Comparison of ENCODE assay signal across 8 cellular contexts in the genomic region with DNA sequence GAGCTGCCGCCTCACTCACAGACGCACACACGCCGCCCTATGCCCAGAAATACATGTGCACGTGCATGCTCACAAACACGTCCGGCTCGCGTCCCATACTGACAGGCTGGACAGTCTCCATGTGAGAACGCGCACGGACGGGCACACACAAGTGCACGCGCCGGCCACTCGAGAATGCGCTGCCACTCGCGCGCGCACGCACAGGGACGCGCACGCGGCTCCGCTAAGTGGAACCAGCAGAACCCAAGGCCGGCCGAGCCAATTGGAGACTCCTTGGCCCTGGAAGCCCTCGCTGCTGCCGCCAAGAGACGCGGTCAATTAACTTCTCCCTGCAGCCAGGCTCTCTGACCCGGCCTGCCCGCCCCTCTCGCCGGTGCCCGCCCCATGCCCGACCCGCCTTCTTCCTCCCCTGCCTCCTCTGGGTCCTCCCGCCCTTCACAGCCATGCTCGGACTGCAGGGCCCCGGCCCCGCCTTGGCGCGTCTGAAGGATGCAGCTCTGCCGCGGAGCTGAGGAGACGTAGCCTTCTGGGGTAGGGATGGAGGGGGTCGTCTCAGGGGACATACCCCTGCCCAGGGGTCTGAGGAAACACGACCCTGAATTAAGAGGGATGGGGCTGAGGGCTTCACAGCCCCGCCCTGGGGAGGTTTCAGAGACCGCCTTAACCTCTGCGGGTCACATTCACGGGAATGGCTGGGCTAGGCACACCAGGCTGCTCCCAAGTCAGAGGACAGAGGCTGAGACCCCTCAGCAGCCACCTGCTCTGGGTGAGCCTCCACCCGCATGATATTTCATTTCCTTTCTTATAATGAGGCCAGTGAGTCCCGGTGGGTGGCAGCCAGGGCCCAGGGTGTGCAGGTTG. TPM values are rescaled to one million over a fixed set of nuclear protein-coding genes. Genes with fewer than 3 reads are reported as not detected.
DNase-seq lines count a peak whose midpoint lies in the region; ATAC-seq, FAIRE-seq and TF ChIP-seq lines count a peak whose summit lies in the region.

No MANE protein-coding gene starts in this region.

- H3K27me3 ChIP-seq in ACC112 (ENCODE audit: insufficient read depth, low read length) = peaks cover 4% of the 10 kb centered on the region; the same call in 1 of the 2 replicates
- H3K27me3 ChIP-seq in PC-9 (ENCODE audit: insufficient read depth, low read depth) = no peaks in the 10 kb centered on the region
- peaks cover 47% of the 10 kb centered on the region for H3K27me3 ChIP-seq in keratinocyte (ENCODE audit: control insufficient read depth, extremely low read depth, insufficient read depth, low read length)
- H3K27me3 ChIP-seq in skeletal muscle tissue (ENCODE audit: control insufficient read depth in 3 of 3, insufficient read depth in 3 of 3, low read length in 3 of 3) = peaks cover 0 to 4% (median 0%) of the 10 kb centered on the region in 3 donors

- H4K20me1 ChIP-seq in PC-9 (ENCODE audit: insufficient read depth) (no peaks in the 10 kb centered on the region), keratinocyte (ENCODE audit: control insufficient read depth, extremely low read depth, insufficient read depth, low read length) (no peaks in the 10 kb centered on the region)

- no peaks in the 10 kb centered on the region for H3F3A ChIP-seq in PC-9 (ENCODE audit: insufficient read depth, low read depth)

- H3K9ac ChIP-seq in keratinocyte (ENCODE audit: control insufficient read depth, extremely low read depth, insufficient read depth, low read length) = no peak overlapping the region
- peak overlapping the region; percentile 40 to 83 (median 49) for H3K9ac ChIP-seq in skeletal muscle tissue (ENCODE audit: low read depth in 1 of 3, low read length in 3 of 3)

- H3K36me3 ChIP-seq in ACC112 (ENCODE audit: insufficient read depth, low read length) (no peaks in the 10 kb centered on the region), PC-9 (ENCODE audit: low read depth) (no peaks in the 10 kb centered on the region), keratinocyte (ENCODE audit: control insufficient read depth in 2 of 2, extremely low read depth in 1 of 2, insufficient read depth in 2 of 2, low read length in 2 of 2) (no peaks in the 10 kb centered on the region), skeletal muscle tissue (ENCODE audit: control insufficient read depth in 3 of 3, insufficient read depth in 3 of 3, low read length in 3 of 3) (no peaks in the 10 kb centered on the region)

- TF ChIP-seq CTCF in GM12864 (IDR thresholded peaks at IDR 0.05; ENCODE audit: low read depth, low read length, missing control alignments) (no peak), PC-9 (conservative IDR thresholded peaks at IDR 0.05) (no peak; the same call in 1 of the 2 replicates), coronary artery (IDR thresholded peaks at IDR 0.05) (no peak), keratinocyte (optimal IDR thresholded peaks at IDR 0.05 in 1 of 3, IDR thresholded peaks at IDR 0.05 in 1 of 3, conservative IDR thresholded peaks at IDR 0.05 in 1 of 3; ENCODE audit: extremely low read depth in 1 of 3, insufficient read depth in 2 of 3, low read length in 3 of 3) (peak in 1 of 3 experiments; percentile 7)

- peaks cover 12% of the 10 kb centered on the region for H3K4me1 ChIP-seq in ACC112 (ENCODE audit: control insufficient read depth, insufficient read depth, low read length, unreplicated experiment)
- H3K4me1 ChIP-seq in PC-9 (replicated peaks; ENCODE audit: insufficient read depth) = 0 out of 2 replicates have a peak, but pooled peaks cover 4% of the 10 kb centered on the region
- H3K4me1 ChIP-seq in keratinocyte (ENCODE audit: control insufficient read depth, extremely low read depth, insufficient read depth, low read length) = peaks cover 5% of the 10 kb centered on the region
- H3K4me1 ChIP-seq in skeletal muscle tissue (ENCODE audit: control insufficient read depth in 3 of 3, insufficient read depth in 3 of 3, low read length in 3 of 3) = peaks cover 10 to 29% (median 26%) of the 10 kb centered on the region in 3 donors

- DNase-seq in GM12864 (ENCODE audit: low read depth) (no peak), PC-9 (peak; percentile 59 to 80), coronary artery (ENCODE audit: low spot score) (peak; percentile 92), keratinocyte (ENCODE audit: low read depth, low spot score) (no peak)

- peak overlapping the region; percentile 70 for H3K4me3 ChIP-seq in ACC112 (ENCODE audit: low read depth, low read length)
- peak overlapping the region; percentile 20; the same call in 1 of the 2 replicates for H3K4me3 ChIP-seq in GM12864 (ENCODE audit: low read depth, low read length)
- peak overlapping the region; percentile 60; the same call in 1 of the 2 replicates for H3K4me3 ChIP-seq in PC-9
- peak overlapping the region; percentile 72 for H3K4me3 ChIP-seq in coronary artery
- H3K4me3 ChIP-seq in keratinocyte (ENCODE audit: control insufficient read depth in 2 of 3, extremely low read depth in 1 of 3, insufficient read depth in 2 of 3, low read depth in 1 of 3, low read length in 3 of 3) = peak overlapping the region; percentile 6 to 49 (median 38)
- H3K4me3 ChIP-seq in skeletal muscle tissue (ENCODE audit: low read length in 3 of 3) = peak overlapping the region; percentile 61 to 80 (median 72)

- ATAC-seq in HG03432 (IDR thresholded peaks at IDR 0.05; ENCODE audit: unreplicated experiment) (no peak), GM18868 (IDR thresholded peaks at IDR 0.05; ENCODE audit: unreplicated experiment) (no peak)

- H3K4me2 ChIP-seq in PC-9 (peak overlapping the region; percentile 88), keratinocyte (ENCODE audit: control insufficient read depth, extremely low read depth, insufficient read depth, low read depth, low read length) (peak overlapping the region; percentile 69)

- H3K27ac ChIP-seq in ACC112 (ENCODE audit: low read depth, low read length) = no peak overlapping the region
- no peak overlapping the region for H3K27ac ChIP-seq in PC-9
- H3K27ac ChIP-seq in coronary artery = peak overlapping the region; percentile 43 to 83
- no peak overlapping the region for H3K27ac ChIP-seq in keratinocyte (ENCODE audit: control insufficient read depth, insufficient read depth, low read length)
- H3K27ac ChIP-seq in skeletal muscle tissue (ENCODE audit: low read depth, low read length) = no peak overlapping the region

- H3K9me3 ChIP-seq in PC-9 (ENCODE audit: insufficient read depth, low read depth) = no peaks in the 10 kb centered on the region
- H3K9me3 ChIP-seq in keratinocyte (ENCODE audit: control insufficient read depth, low read depth, low read length) = no peaks in the 10 kb centered on the region
- H3K9me3 ChIP-seq in skeletal muscle tissue (ENCODE audit: control insufficient read depth in 3 of 3, low read length in 3 of 3) = no peaks in the 10 kb centered on the region

- no peak for FAIRE-seq in keratinocyte (lab: Jason Lieb, UNC)

- H3K79me2 ChIP-seq in ACC112 (ENCODE audit: control insufficient read depth, insufficient read depth, low read length, unreplicated experiment) (no peaks in the 10 kb centered on the region), PC-9 (ENCODE audit: low read depth) (no peaks in the 10 kb centered on the region), keratinocyte (ENCODE audit: control insufficient read depth, insufficient read depth, low read length) (no peaks in the 10 kb centered on the region)

- POLR2A ChIA-PET in PC-9 (lab: Charles Lee; ENCODE audit: unreplicated experiment) = interaction anchor here (0.7 kb wide), 1 partner anchor 106 kb away, joined by 6 read pairs; no protein-coding TSS in a partner anchor

- CTCF ChIA-PET in PC-9 (lab: Charles Lee) = interaction anchor here (0.5 to 0.6 kb wide), 2 partner anchors 307 to 427 kb away, joined by 3 to 5 read pairs; no protein-coding TSS in a partner anchor

- no TSS peak for BruUV-seq in PC-9 (replicated peaks; lab: Mats Ljungman, UMichigan)

- no peaks in the 10 kb centered on the region for H3K9me1 ChIP-seq in keratinocyte (ENCODE audit: control insufficient read depth, extremely low read depth, insufficient read depth, low read length)

- intact Hi-C loops in PC-9 (cut with micrococcal nuclease; ENCODE audit: unreplicated experiment) = loop anchor here (2.0 kb wide), 1 partner anchor 36 kb away; no protein-coding TSS in a partner anchor

- dilution Hi-C loops in keratinocyte (cut with MboI; ENCODE audit: extremely low pct_ligation_motif_present, low sequenced_read_pairs) = no loop called here

- peak overlapping the region; percentile 16 for H2AFZ ChIP-seq in ACC112 (ENCODE audit: low read length, unreplicated experiment)
- peak overlapping the region; percentile 66 for H2AFZ ChIP-seq in PC-9
- H2AFZ ChIP-seq in keratinocyte (ENCODE audit: control insufficient read depth, low read length) = peak overlapping the region; percentile 49

- no peaks in the 10 kb centered on the region for H3K9me2 ChIP-seq in PC-9 (ENCODE audit: insufficient read depth)

RNA-seq across cellular contexts. Expression of gene PTH1R, which starts 15.0 kb away (rescaled TPM):
- total RNA-seq in PC-9 (2021) (not detected in 2 replicates), skeletal muscle tissue (9.4 TPM)
- polyA plus RNA-seq in keratinocyte = not detected in 3 replicates
- not detected for polyA plus RNA-seq in keratinocyte (2011; ENCODE audit: low read depth)
- not detected in 2 replicates for polyA plus RNA-seq in keratinocyte (2011; cell fraction: cytosol; rRNA removed)
- not detected in 2 replicates for polyA plus RNA-seq in keratinocyte (2011; cell fraction: nucleus; rRNA removed)
- not detected in 2 replicates for polyA plus RNA-seq in keratinocyte (2012; ENCODE audit: low replicate concordance)
- not detected in 3 replicates for polyA minus RNA-seq in keratinocyte
- polyA minus RNA-seq in keratinocyte (2011; cell fraction: cytosol; rRNA and poly(A)+ RNA removed) = not detected
- polyA minus RNA-seq in keratinocyte (2011; cell fraction: nucleus; rRNA and poly(A)+ RNA removed) = not detected in 2 replicates

RNA-seq across cellular contexts. Expression of gene MYL3, which starts 29.3 kb away (rescaled TPM):
- total RNA-seq in PC-9 (2021) = not detected in 2 replicates
- polyA plus RNA-seq in keratinocyte = not detected in 3 replicates
- polyA plus RNA-seq in keratinocyte (2011; ENCODE audit: low read depth) = not detected
- not detected in 2 replicates for polyA plus RNA-seq in keratinocyte (2011; cell fraction: cytosol; rRNA removed)
- not detected in 2 replicates for polyA plus RNA-seq in keratinocyte (2011; cell fraction: nucleus; rRNA removed)
- polyA plus RNA-seq in keratinocyte (2012; ENCODE audit: low replicate concordance) = not detected in 2 replicates
- not detected in 3 replicates for polyA minus RNA-seq in keratinocyte
- not detected for polyA minus RNA-seq in keratinocyte (2011; cell fraction: cytosol; rRNA and poly(A)+ RNA removed)
- polyA minus RNA-seq in keratinocyte (2011; cell fraction: nucleus; rRNA and poly(A)+ RNA removed) = not detected in 2 replicates
- 53.2 TPM for total RNA-seq in skeletal muscle tissue

Comparison
In these comparisons a context has a peak if more than half of its experiments do, and no peak if none do; other contexts are left out.
1. H2AFZ ChIP-seq: peak in every context shown above with its lines; median percentile 66 in PC-9; 49 in keratinocyte; 16 in ACC112.
2. H3K27ac ChIP-seq: peak in coronary artery (2 of 2); none in ACC112 (single experiment), PC-9 (single experiment), keratinocyte (single experiment) and skeletal muscle tissue (single experiment).
3. H3K4me3 ChIP-seq: peak in every context shown above with its lines; median percentile 72 in coronary artery; 72 in skeletal muscle tissue; 70 in ACC112; 60 in PC-9; 38 in keratinocyte; 20 in GM12864.
4. DNase-seq: peak in PC-9 (2 of 2) and coronary artery (single experiment); none in GM12864 (single experiment) and keratinocyte (single experiment).
5. RNA of gene MYL3, which starts 29.3 kb away (total RNA-seq): 53.2 TPM in skeletal muscle tissue (single experiment); not detected in PC-9; every median in the first group is over 10 times any median in the second.